Comparison of ENCODE assay signal across 9 cellular contexts in the genomic region with DNA sequence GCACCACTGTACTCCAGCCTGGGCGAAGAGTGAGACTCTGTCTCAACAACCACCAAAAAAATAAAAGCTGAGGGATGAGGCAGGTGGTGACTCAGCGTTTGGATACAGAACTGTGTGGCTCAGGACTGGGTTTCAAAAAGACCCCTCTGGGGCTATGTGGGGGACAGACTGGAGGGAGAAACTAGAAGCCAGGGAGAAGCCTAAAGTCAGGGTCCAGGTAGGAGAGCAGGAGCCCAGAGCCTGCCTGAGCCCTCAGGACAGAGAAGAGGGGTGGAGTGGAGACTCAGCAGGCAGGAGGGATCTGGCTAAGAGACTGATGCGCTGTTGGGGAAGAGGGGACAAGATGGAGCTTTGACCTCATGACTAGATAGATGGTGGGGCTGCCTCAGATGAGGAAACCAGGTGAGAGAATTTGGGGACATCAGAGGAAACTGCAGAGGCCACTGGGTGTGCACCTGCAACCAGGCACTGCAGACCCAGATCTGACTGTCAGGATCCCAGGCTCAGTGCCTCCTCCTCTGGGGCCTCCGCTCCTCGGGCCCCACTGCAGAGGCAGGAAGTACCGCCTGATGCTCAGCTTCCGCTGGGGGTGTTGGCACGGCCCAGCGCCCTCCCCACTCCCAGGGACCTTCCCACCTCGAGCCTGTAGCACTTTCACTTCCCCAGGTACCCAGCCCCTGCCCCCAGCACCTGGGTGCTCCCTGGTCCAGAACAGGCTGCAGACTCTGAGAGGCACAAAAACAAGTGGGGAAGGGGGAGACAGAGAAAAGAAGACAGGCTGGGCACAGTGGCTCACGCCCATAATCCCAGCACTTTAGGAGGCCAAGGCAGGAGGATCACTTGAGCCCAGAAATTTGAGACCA. TPM values are rescaled to one million over a fixed set of nuclear protein-coding genes. Genes with fewer than 3 reads are reported as not detected.
A peak's percentile ranks its signal among the peaks of the same experiment; 100 is the strongest.
DNase-seq lines count a peak whose midpoint lies in the region; ATAC-seq and TF ChIP-seq lines count a peak whose summit lies in the region.
"Had no signal": no experiment of that assay in that cellular context is flagged by ENCODE, and none has a peak within 500 bp of the region (broad histone marks: within the 10 kb centered on the region; RNA-seq: fewer than 3 reads in every experiment).

No MANE protein-coding gene starts in this region.

- H3K9me1 ChIP-seq in IMR-90 (ENCODE audit: insufficient read depth, low read length): peaks cover 8% of the 10 kb centered on the region; the same call in 1 of the 2 replicates

- POLR2A ChIA-PET in IMR-90 (lab: Charles Lee; ENCODE audit: unreplicated experiment): no interaction called here

- H2AK5ac ChIP-seq in IMR-90 (ENCODE audit: low read depth, low read length): no peak overlapping the region

- H3K27ac ChIP-seq in IMR-90 (ENCODE audit: insufficient read depth, low read length) (no peak overlapping the region), right lobe of liver (no peak overlapping the region)

- CTCF ChIA-PET in IMR-90 (lab: Yijun Ruan, JAX): no interaction called here

- no peak overlapping the region for H2BK5ac ChIP-seq in IMR-90 (ENCODE audit: low read depth, low read length, poor library complexity, severe bottlenecking)

- no peak overlapping the region for H2AFZ ChIP-seq in IMR-90 (replicated peaks; ENCODE audit: low read length, poor library complexity)

- dilution Hi-C loops in IMR-90 (cut with HindIII; ENCODE audit: low sequenced_read_pairs, unreplicated experiment): no loop called here

- no peak overlapping the region for H3K14ac ChIP-seq in IMR-90 (replicated peaks; ENCODE audit: low read depth, low read length)

- H3K4me3 ChIP-seq in IMR-90 (ENCODE audit: insufficient read depth, low read depth, low read length): no peak overlapping the region
- no peak overlapping the region for H3K4me3 ChIP-seq in right lobe of liver

- intact Hi-C loops in IMR-90 (cut with micrococcal nuclease): no loop called here
- intact Hi-C loops in right lobe of liver (cut with DNase I): no loop called here

- no peak overlapping the region for H3K18ac ChIP-seq in IMR-90 (ENCODE audit: low read depth, low read length)

- BruUV-seq in IMR-90 (replicated peaks; lab: Mats Ljungman, UMichigan): no TSS peak

- H3K27me3 ChIP-seq in IMR-90 (ENCODE audit: control insufficient read depth, insufficient read depth, low read length) (no peaks in the 10 kb centered on the region), right lobe of liver (no peaks in the 10 kb centered on the region)

- TF ChIP-seq POLR2A in GM19193 (IDR thresholded peaks at IDR 0.05; ENCODE audit: extremely low read depth, insufficient read depth, insufficient read length) (peak; percentile 92), IMR-90 (IDR thresholded peaks at IDR 0.05; ENCODE audit: low read depth, low read length) (no peak), right lobe of liver (IDR thresholded peaks at IDR 0.05) (no peak)

- H2BK120ac ChIP-seq in IMR-90 (ENCODE audit: low read depth, low read length): no peak overlapping the region

- no peak overlapping the region for H3K56ac ChIP-seq in IMR-90 (ENCODE audit: extremely low read depth, insufficient read depth, low read length)

- TF ChIP-seq CTCF in IMR-90 (conservative IDR thresholded peaks at IDR 0.05; ENCODE audit: low read depth, low read length) (no peak), right lobe of liver (IDR thresholded peaks at IDR 0.05) (no peak)

- no peak overlapping the region for H3K4ac ChIP-seq in IMR-90 (ENCODE audit: low read depth, low read length)

- no peaks in the 10 kb centered on the region for H3K9me3 ChIP-seq in IMR-90 (ENCODE audit: control insufficient read depth, insufficient read depth, low read length)
- H3K9me3 ChIP-seq in right lobe of liver: no peaks in the 10 kb centered on the region

- 72% methylated on average over 4 of the region's 11 CpGs; no CpG with 5 or more reads in 1 of the 2 experiments for WGBS in IMR-90 (ENCODE audit: extremely low coverage in 2 of 2, insufficient read length in 1 of 2), 2 experiments
- 35% methylated on average over 4 of the region's 11 CpGs for WGBS in right lobe of liver (ENCODE audit: insufficient coverage, low coverage, low lambda C conversion rate, missing lambda C conversion rate)

- H3K9ac ChIP-seq in IMR-90 (ENCODE audit: low read depth, low read length): no peak overlapping the region

- H3K23ac ChIP-seq in IMR-90 (ENCODE audit: low read depth, low read length): no peak overlapping the region

- H3K4me1 ChIP-seq in IMR-90 (ENCODE audit: control insufficient read depth, insufficient read depth, low read length) (no peaks in the 10 kb centered on the region), right lobe of liver (peaks cover 0 to 14% (median 3%) of the 10 kb centered on the region in 4 donors)

- no peak overlapping the region for H3K4me2 ChIP-seq in IMR-90 (ENCODE audit: low read depth, low read length)

- H4K8ac ChIP-seq in IMR-90 (ENCODE audit: low read depth in 2 of 2, low read length in 2 of 2): no peak overlapping the region

- H4K5ac ChIP-seq in IMR-90 (ENCODE audit: low read depth, low read length): no peak overlapping the region

- H4K91ac ChIP-seq in IMR-90 (ENCODE audit: insufficient read depth, low read depth, low read length): no peak overlapping the region

- no peak for TF ChIP-seq RAD21 in IMR-90 (IDR thresholded peaks at IDR 0.05; ENCODE audit: low read length)

- ATAC-seq in IMR-90 (ENCODE audit: low read depth): peak; percentile 62
- ATAC-seq in right lobe of liver: peak; percentile 3 to 17 (median 11)

- DNase-seq in IMR-90 (peak; percentile 40), right lobe of liver (peak in 2 of 3 donors; percentile 52 to 53), NCI-H1694 (lab: John Stamatoyannopoulos, UW) (no peak), NCI-H2171 treated with DMSO at 0.1 percent for 48 hours (lab: John Stamatoyannopoulos, UW) (no peak), NCI-H1105 treated with DMSO at 0.1 percent for 48 hours (lab: John Stamatoyannopoulos, UW) (no peak)
- peak; percentile 82 for DNase-seq in activated CD8-positive, alpha-beta memory T cell treated with anti-CD3 and anti-CD28 coated beads, Interleukin-2, amount 50 U/mL, for 48 hours
- DNase-seq in stimulated activated naive CD4-positive, alpha-beta T cell treated with Interleukin-2 at 50 U/mL for 16 hours (lab: John Stamatoyannopoulos, UW): peak; percentile 53

- H3K79me1 ChIP-seq in IMR-90 (ENCODE audit: low read depth in 1 of 2, low read length in 2 of 2): no peaks in the 10 kb centered on the region; a peak in 1 of 4 replicates

- H3K36me3 ChIP-seq in IMR-90 (ENCODE audit: control insufficient read depth, insufficient read depth, low read length) (peaks cover 7% of the 10 kb centered on the region), right lobe of liver (no peaks in the 10 kb centered on the region)

- no peak overlapping the region for H2BK15ac ChIP-seq in IMR-90 (ENCODE audit: low read depth, low read length)

- H4K20me1 ChIP-seq in IMR-90 (ENCODE audit: insufficient read depth, low read length): 0 out of 2 replicates have a peak, but pooled peaks cover 5% of the 10 kb centered on the region

- H2BK20ac ChIP-seq in IMR-90 (ENCODE audit: low read depth, low read length): no peak overlapping the region

- no peak overlapping the region for H2AK9ac ChIP-seq in IMR-90 (replicated peaks; ENCODE audit: low read depth, low read length, poor library complexity)

- in situ Hi-C loops in IMR-90 (cut with MboI; ENCODE audit: low sequenced_read_pairs): no loop called here

TF ChIP-seq in IMR-90, 13 proteins besides CTCF, POLR2A, EP300 and RAD21:
- TF ChIP-seq NFE2L2 (IDR thresholded peaks at IDR 0.05; ENCODE audit: low read depth, low read length): peak; percentile 40
- no peak for TF ChIP-seq BHLHE40 (IDR thresholded peaks at IDR 0.05; ENCODE audit: low read depth, low read length)

RNA-seq across cellular contexts. Expression of a gene that starts 1.5 kb away (rescaled TPM):
- total RNA-seq in IMR-90 (2012; rRNA removed) (not detected in 2 replicates), right lobe of liver (1 to 10 TPM; 1.1 to 5.0 (median 3.5) TPM)
- polyA plus RNA-seq in IMR-90 (2012; rRNA removed): not detected in 2 replicates
- not detected in 2 replicates for polyA plus RNA-seq in IMR-90 (2012; cell fraction: cytosol; rRNA removed)
- not detected in 2 replicates for polyA plus RNA-seq in IMR-90 (2012; cell fraction: nucleus; rRNA removed; ENCODE audit: low replicate concordance)
- total RNA-seq: M059J had no signal

RNA-seq across cellular contexts. Expression of a gene that starts 8.7 kb away (rescaled TPM):
- total RNA-seq in IMR-90 (2012; rRNA removed) (under 0.01 and 0.18 TPM in 2 replicates), right lobe of liver (1 to 10 TPM in 4 of 6 experiments, under 1 TPM in 2; 0.25 to 4.6 (median 2.4) TPM)
- 0.76 and 0.89 TPM in 2 replicates for polyA plus RNA-seq in IMR-90 (2012; rRNA removed)
- 0.20 and 0.30 TPM in 2 replicates for polyA plus RNA-seq in IMR-90 (2012; cell fraction: cytosol; rRNA removed)
- polyA plus RNA-seq in IMR-90 (2012; cell fraction: nucleus; rRNA removed; ENCODE audit: low replicate concordance): 3.8 and 14.8 TPM in 2 replicates

RNA-seq across cellular contexts. Expression of a gene that starts 28.6 kb away (rescaled TPM):
- total RNA-seq in IMR-90 (2012; rRNA removed): 30.8 and 31.7 TPM in 2 replicates
- polyA plus RNA-seq in IMR-90 (2012; rRNA removed): 33.6 and 37.6 TPM in 2 replicates
- polyA plus RNA-seq in IMR-90 (2012; cell fraction: cytosol; rRNA removed): 30.8 and 35.5 TPM in 2 replicates
- polyA plus RNA-seq in IMR-90 (2012; cell fraction: nucleus; rRNA removed; ENCODE audit: low replicate concordance): 30.3 and 49.5 TPM in 2 replicates
- total RNA-seq in right lobe of liver: 1 to 10 TPM; 3.3 to 8.9 (median 5.3) TPM

RNA-seq across cellular contexts. Expression of a gene that starts 30.0 kb away (rescaled TPM):
- total RNA-seq in IMR-90 (2012; rRNA removed): not detected in 2 replicates
- polyA plus RNA-seq in IMR-90 (2012; rRNA removed): 0.67 TPM in 2 replicates
- polyA plus RNA-seq in IMR-90 (2012; cell fraction: cytosol; rRNA removed): 0.25 and 0.31 TPM in 2 replicates
- 0.20 and 0.29 TPM in 2 replicates for polyA plus RNA-seq in IMR-90 (2012; cell fraction: nucleus; rRNA removed; ENCODE audit: low replicate concordance)
- not detected for total RNA-seq in right lobe of liver
- total RNA-seq: M059J had no signal

RNA-seq across cellular contexts. Expression of a gene that starts 54.4 kb away (rescaled TPM):
- total RNA-seq in IMR-90 (2012; rRNA removed) (not detected in 2 replicates), right lobe of liver (under 1 TPM in 1 of 6 experiments, not detected in 5; 0.32 TPM)
- not detected in 2 replicates for polyA plus RNA-seq in IMR-90 (2012; rRNA removed)
- polyA plus RNA-seq in IMR-90 (2012; cell fraction: cytosol; rRNA removed): not detected in 2 replicates
- polyA plus RNA-seq in IMR-90 (2012; cell fraction: nucleus; rRNA removed; ENCODE audit: low replicate concordance): 0.05 TPM in 1 of 2 replicates, not detected in the other
- total RNA-seq: M059J had no signal

Comparison
In these comparisons a context has a peak if more than half of its experiments do, and no peak if none do; other contexts are left out.
1. DNase-seq: peak in IMR-90 (single experiment), activated CD8-positive, alpha-beta memory T cell treated with anti-CD3 and anti-CD28 coated beads, Interleukin-2, amount 50 U/mL, for 48 hours (single experiment), right lobe of liver (2 of 3) and stimulated activated naive CD4-positive, alpha-beta T cell treated with Interleukin-2 at 50 U/mL for 16 hours (single experiment); none in NCI-H1694 (single experiment), NCI-H2171 treated with DMSO at 0.1 percent for 48 hours (single experiment) and NCI-H1105 treated with DMSO at 0.1 percent for 48 hours (single experiment).